10 cellular contexts compared by ENCODE assay signal in genomic region chr1:33433509-33434362, GRCh38. TPM values are rescaled to one million over a fixed set of nuclear protein-coding genes. Genes with fewer than 3 reads are reported as not detected.
A peak's percentile ranks its signal among the peaks of the same experiment; 100 is the strongest.
DNase-seq lines count a peak whose midpoint lies in the region; ATAC-seq and TF ChIP-seq lines count a peak whose summit lies in the region.
"Had no signal": no experiment of that assay in that cellular context is flagged by ENCODE, and none has a peak within 500 bp of the region (broad histone marks: within the 10 kb centered on the region; RNA-seq: fewer than 3 reads in every experiment).

No MANE protein-coding gene starts in this region.

- peaks cover 11% of the 10 kb centered on the region for H3K27me3 Mint-ChIP-seq in T-helper 17 cell

- ATAC-seq in T-helper 17 cell (no peak), GM19023 (IDR thresholded peaks at IDR 0.05; ENCODE audit: unreplicated experiment) (no peak), GM18907 (IDR thresholded peaks at IDR 0.05; ENCODE audit: unreplicated experiment) (no peak)

- no peak for TF ChIP-seq CTCF in left ventricle myocardium inferior (IDR thresholded peaks at IDR 0.05; ENCODE audit: borderline replicate concordance)

- intact Hi-C loops in left ventricle myocardium inferior (cut with micrococcal nuclease) = no loop called here

- no peak overlapping the region for H3K27ac Mint-ChIP-seq in T-helper 17 cell

- H3K4me1 Mint-ChIP-seq in T-helper 17 cell = peaks cover 4% of the 10 kb centered on the region

- peaks cover 53% of the 10 kb centered on the region for H3K4me1 ChIP-seq in left ventricle myocardium inferior

- DNase-seq in HK-2 (ENCODE audit: unreplicated experiment) (peak; percentile 87), SKM-1 (lab: John Stamatoyannopoulos, UW; ENCODE audit: unreplicated experiment) (peak; percentile 66), left ventricle myocardium inferior (no peak), stromal cell of bone marrow (ENCODE audit: low read depth) (peak; percentile 99), T-helper 17 cell (no peak)
- no peak for DNase-seq in activated CD8-positive, alpha-beta memory T cell treated with anti-CD3 and anti-CD28 coated beads, Interleukin-2, amount 50 U/mL, for 4 hours
- DNase-seq: effector CD8-positive, alpha-beta T cell; stimulated activated naive CD4-positive, alpha-beta T cell treated with Interleukin-2 at 50 U/mL for 16 hours had no signal

- no peak overlapping the region for H3K4me3 Mint-ChIP-seq in T-helper 17 cell

- no peaks in the 10 kb centered on the region for H3K27me3 ChIP-seq in left ventricle myocardium inferior (ENCODE audit: low read depth)

- H3K9me3 ChIP-seq in left ventricle myocardium inferior (replicated peaks) = no peaks in the 10 kb centered on the region
- H3K9me3 ChIP-seq in T-helper 17 cell (ENCODE audit: control insufficient read depth, low read length, poor library complexity, severe bottlenecking) = no peaks in the 10 kb centered on the region

- no peaks in the 10 kb centered on the region for H3K36me3 Mint-ChIP-seq in T-helper 17 cell (ENCODE audit: low read depth)

- no peak overlapping the region for H3K4me3 ChIP-seq in left ventricle myocardium inferior

- H3K36me3 ChIP-seq in left ventricle myocardium inferior = no peaks in the 10 kb centered on the region

- H3K27ac ChIP-seq in left ventricle myocardium inferior (replicated peaks) = peak overlapping the region; percentile 43

RNA-seq across cellular contexts. Expression of gene PHC2, which starts 2.8 kb away (rescaled TPM):
- 105 TPM for total RNA-seq in left ventricle myocardium inferior
- total RNA-seq in T-helper 17 cell = 10 to 100 TPM; 33.0 to 37.0 TPM

RNA-seq across cellular contexts. Expression of gene ZSCAN20, which starts 38.7 kb away (rescaled TPM):
- total RNA-seq in left ventricle myocardium inferior (5.7 TPM), T-helper 17 cell (1 to 10 TPM in 1 of 2 donors, under 1 TPM in 1; 0.65 to 1.8 TPM)

Comparison
In these comparisons a context has a peak if more than half of its experiments do, and no peak if none do; other contexts are left out.
1. DNase-seq: peak in HK-2 (single experiment), SKM-1 (single experiment) and stromal cell of bone marrow (single experiment); none in left ventricle myocardium inferior (single experiment), T-helper 17 cell (0 of 3) and activated CD8-positive, alpha-beta memory T cell treated with anti-CD3 and anti-CD28 coated beads, Interleukin-2, amount 50 U/mL, for 4 hours (single experiment).